14 cellular contexts compared by ENCODE assay signal in the genomic region with DNA sequence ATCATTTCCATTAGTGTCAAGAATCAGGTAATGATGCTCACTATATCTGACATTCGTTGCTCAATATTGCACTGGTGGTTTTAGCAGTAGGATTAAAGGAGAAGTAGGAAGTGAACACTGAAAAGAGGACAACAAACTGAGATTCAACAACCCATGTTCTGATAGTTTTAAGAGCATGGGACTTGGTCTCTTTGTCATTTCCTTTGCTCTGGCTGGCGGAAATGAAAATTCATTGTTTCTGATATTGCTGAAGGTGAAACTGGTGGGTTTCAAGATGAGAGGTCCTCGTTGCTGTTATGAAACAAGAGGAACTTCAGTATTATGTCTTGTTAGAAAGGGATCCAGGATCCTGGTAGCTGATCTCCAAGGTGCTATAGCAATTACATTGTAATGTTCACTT.
DNase-seq lines count a peak whose midpoint lies in the region; ATAC-seq and TF ChIP-seq lines count a peak whose summit lies in the region.
"Had no signal": no experiment of that assay in that cellular context is flagged by ENCODE, and none has a peak within 500 bp of the region (broad histone marks: within the 10 kb centered on the region; RNA-seq: fewer than 3 reads in every experiment).

No MANE protein-coding gene starts in this region.

- no peaks in the 10 kb centered on the region for H3K27me3 ChIP-seq in OCI-LY3 (ENCODE audit: low read depth, low read length)
- H3K27me3 ChIP-seq: esophagus muscularis mucosa, right atrium auricular region had no signal

- no peak for TF ChIP-seq CTCF in OCI-LY3 (IDR thresholded peaks at IDR 0.05; ENCODE audit: low read depth, low read length)

- no peaks in the 10 kb centered on the region for H3K79me2 ChIP-seq in OCI-LY3 (ENCODE audit: low read length)

- peaks cover 40% of the 10 kb centered on the region for H3K4me1 ChIP-seq in OCI-LY3 (ENCODE audit: low read length)
- H3K4me1 ChIP-seq: esophagus muscularis mucosa, right atrium auricular region had no signal

- no peaks in the 10 kb centered on the region for H3K9me3 ChIP-seq in OCI-LY3 (ENCODE audit: insufficient read depth, low read length)
- H3K9me3 ChIP-seq: esophagus muscularis mucosa, right atrium auricular region had no signal

- no peak overlapping the region for H3K4me3 Mint-ChIP-seq in activated T-cell treated with anti-CD3 and anti-CD28 coated beads, Interleukin-2, amount 50 U/mL, for 4 hours
- H3K4me3 Mint-ChIP-seq: CD8-positive, alpha-beta memory T cell; HFFc6 had no signal

- peaks cover 2% of the 10 kb centered on the region for H3K4me1 Mint-ChIP-seq in activated T-cell treated with anti-CD3 and anti-CD28 coated beads, Interleukin-2, amount 50 U/mL, for 4 hours (ENCODE audit: low read depth)
- H3K4me1 Mint-ChIP-seq: CD8-positive, alpha-beta memory T cell had no signal

- peaks cover 3% of the 10 kb centered on the region for H3K27me3 Mint-ChIP-seq in activated T-cell treated with anti-CD3 and anti-CD28 coated beads, Interleukin-2, amount 50 U/mL, for 4 hours (ENCODE audit: low read depth)

- no peak overlapping the region for H3K9ac ChIP-seq in OCI-LY3 (ENCODE audit: low read length)
- H3K9ac ChIP-seq: KMS-11 had no signal

- peak overlapping the region; percentile 27 for H3K4me3 ChIP-seq in OCI-LY3 (ENCODE audit: low read length)
- H3K4me3 ChIP-seq: esophagus muscularis mucosa, right atrium auricular region had no signal

- no peak overlapping the region for H2AFZ ChIP-seq in OCI-LY3 (ENCODE audit: low read depth, low read length)

- no peaks in the 10 kb centered on the region for H3K36me3 ChIP-seq in OCI-LY3 (replicated peaks; ENCODE audit: low read depth, low read length)
- H3K36me3 ChIP-seq: esophagus muscularis mucosa, right atrium auricular region had no signal

- peak overlapping the region; percentile 50 for H3K4me2 ChIP-seq in OCI-LY3 (ENCODE audit: low read length)
- H3K4me2 ChIP-seq: KMS-11 had no signal

- H3K27ac ChIP-seq in OCI-LY3 (ENCODE audit: low read length): peak overlapping the region; percentile 51
- H3K27ac ChIP-seq: esophagus muscularis mucosa, KMS-11, right atrium auricular region had no signal

- no peaks in the 10 kb centered on the region for H4K20me1 ChIP-seq in OCI-LY3 (ENCODE audit: insufficient read depth, low read length)

- H3K36me3 Mint-ChIP-seq in activated T-cell treated with anti-CD3 and anti-CD28 coated beads, Interleukin-2, amount 50 U/mL, for 4 hours (ENCODE audit: insufficient read depth): no peaks in the 10 kb centered on the region
- H3K36me3 Mint-ChIP-seq: CD8-positive, alpha-beta memory T cell had no signal

- ATAC-seq in GM18511 (IDR thresholded peaks at IDR 0.05; ENCODE audit: unreplicated experiment): peak; percentile 86
- peak; percentile 90 for ATAC-seq in GM21360 (IDR thresholded peaks at IDR 0.05; ENCODE audit: unreplicated experiment)
- ATAC-seq in HG03097 (IDR thresholded peaks at IDR 0.05; ENCODE audit: low FRiP score, unreplicated experiment): peak; percentile 61
- ATAC-seq in activated T-cell treated with anti-CD3 and anti-CD28 coated beads, Interleukin-2, amount 50 U/mL, for 4 hours: no peak

- H3K9me3 Mint-ChIP-seq in activated T-cell treated with anti-CD3 and anti-CD28 coated beads, Interleukin-2, amount 50 U/mL, for 4 hours: no peaks in the 10 kb centered on the region
- H3K9me3 Mint-ChIP-seq: CD8-positive, alpha-beta memory T cell had no signal

- DNase-seq in activated T-cell treated with anti-CD3 and anti-CD28 coated beads, Interleukin-2, amount 50 U/mL, for 4 hours: no peak
- DNase-seq in EL: no peak
- no peak for DNase-seq in dedifferentiated amniotic fluid mesenchymal stem cell (ENCODE audit: extremely low spot score)
- no peak for DNase-seq in stimulated activated CD4-positive, alpha-beta T cell treated with anti-CD3 and anti-CD28 coated beads, Interleukin-4, amount 100 ng/mL, for 4 hours
- DNase-seq: CD8-positive, alpha-beta memory T cell; central memory CD4-positive, alpha-beta T cell; HFFc6 had no signal

Comparison
In these comparisons a context has a peak if more than half of its experiments do, and no peak if none do; other contexts are left out.
1. ATAC-seq: peak in GM18511 (single experiment), GM21360 (single experiment) and HG03097 (single experiment); none in activated T-cell treated with anti-CD3 and anti-CD28 coated beads, Interleukin-2, amount 50 U/mL, for 4 hours (0 of 2).